ENCODE assay signal across 13 cellular contexts in genomic region chr10:44982114-44982460, GRCh38. TPM values are rescaled to one million over a fixed set of nuclear protein-coding genes. Genes with fewer than 3 reads are reported as not detected.
A peak's percentile ranks its signal among the peaks of the same experiment; 100 is the strongest.
DNase-seq lines count a peak whose midpoint lies in the region; ATAC-seq and TF ChIP-seq lines count a peak whose summit lies in the region.
"Had no signal": no experiment of that assay in that cellular context is flagged by ENCODE, and none has a peak within 500 bp of the region (broad histone marks: within the 10 kb centered on the region; RNA-seq: fewer than 3 reads in every experiment).

No MANE protein-coding gene starts in this region.

- peaks cover 100% of the 10 kb centered on the region for H3K36me3 Mint-ChIP-seq in dendritic cell treated with granulocyte-macrophage colony-stimulating factor and Interleukin-4, amounts not matched to agents 40 ng/mL and 50 ng/mL, for 4 days (ENCODE audit: low read depth)
- H3K36me3 Mint-ChIP-seq in type B pancreatic cell = peaks cover 1% of the 10 kb centered on the region
- no peaks in the 10 kb centered on the region for H3K36me3 Mint-ChIP-seq in activated T-cell treated with anti-CD3 and anti-CD28 coated beads, Interleukin-2, amount 50 U/mL, for 4 hours (ENCODE audit: insufficient read depth)
- H3K36me3 Mint-ChIP-seq: natural killer cell treated with Interleukin-12 subunit alpha and Interleukin-12 subunit beta and Interleukin-15 and Interleukin-18, amount 100 ng/mL, for 72 hours had no signal

- ATAC-seq in HG03571 (IDR thresholded peaks at IDR 0.05; ENCODE audit: unreplicated experiment) (peak; percentile 49), right lobe of liver (peak in 2 of 4 donors; percentile 1 to 4), HG03469 (IDR thresholded peaks at IDR 0.05; ENCODE audit: unreplicated experiment) (no peak)
- no peak for ATAC-seq in activated T-cell treated with anti-CD3 and anti-CD28 coated beads, Interleukin-2, amount 50 U/mL, for 4 hours

- TF ChIP-seq CTCF in right lobe of liver (IDR thresholded peaks at IDR 0.05) (no peak), suprapubic skin (IDR thresholded peaks at IDR 0.05) (no peak), type B pancreatic cell (conservative IDR thresholded peaks at IDR 0.05) (no peak)

- intact Hi-C loops in dendritic cell treated with granulocyte-macrophage colony-stimulating factor and Interleukin-4, amounts not matched to agents 40 ng/mL and 50 ng/mL, for 4 days (cut with micrococcal nuclease) = no loop called here
- intact Hi-C loops in right lobe of liver (cut with DNase I) = no loop called here

- peak overlapping the region; percentile 2 for H3K27ac Mint-ChIP-seq in dendritic cell treated with granulocyte-macrophage colony-stimulating factor and Interleukin-4, amounts not matched to agents 40 ng/mL and 50 ng/mL, for 4 days
- H3K27ac Mint-ChIP-seq in type B pancreatic cell = no peak overlapping the region
- H3K27ac Mint-ChIP-seq: activated B cell treated with CpG ODN at 0.5 μM for 24 hours had no signal

- H3K27ac ChIP-seq in right lobe of liver = peak overlapping the region; percentile 90 to 96 (median 93)
- peak overlapping the region; percentile 49 for H3K27ac ChIP-seq in suprapubic skin

- H3K4me3 ChIP-seq in right lobe of liver (no peak overlapping the region), suprapubic skin (no peak overlapping the region)

- H3K27me3 Mint-ChIP-seq in dendritic cell treated with granulocyte-macrophage colony-stimulating factor and Interleukin-4, amounts not matched to agents 40 ng/mL and 50 ng/mL, for 4 days = no peaks in the 10 kb centered on the region
- no peaks in the 10 kb centered on the region for H3K27me3 Mint-ChIP-seq in type B pancreatic cell
- H3K27me3 Mint-ChIP-seq in activated T-cell treated with anti-CD3 and anti-CD28 coated beads, Interleukin-2, amount 50 U/mL, for 4 hours (ENCODE audit: low read depth) = no peaks in the 10 kb centered on the region
- H3K27me3 Mint-ChIP-seq: natural killer cell treated with Interleukin-12 subunit alpha and Interleukin-12 subunit beta and Interleukin-15 and Interleukin-18, amount 100 ng/mL, for 72 hours had no signal

- TF ChIP-seq EP300 in suprapubic skin (IDR thresholded peaks at IDR 0.05) = no peak

- H3K9me3 ChIP-seq in right lobe of liver (no peaks in the 10 kb centered on the region), suprapubic skin (no peaks in the 10 kb centered on the region)

- H3K4me1 Mint-ChIP-seq in dendritic cell treated with granulocyte-macrophage colony-stimulating factor and Interleukin-4, amounts not matched to agents 40 ng/mL and 50 ng/mL, for 4 days (ENCODE audit: low read depth) = peaks cover 53% of the 10 kb centered on the region
- H3K4me1 Mint-ChIP-seq in type B pancreatic cell (ENCODE audit: unreplicated experiment) = peaks cover 33% of the 10 kb centered on the region
- peaks cover 2% of the 10 kb centered on the region for H3K4me1 Mint-ChIP-seq in activated T-cell treated with anti-CD3 and anti-CD28 coated beads, Interleukin-2, amount 50 U/mL, for 4 hours (ENCODE audit: low read depth)
- H3K4me1 Mint-ChIP-seq: activated B cell treated with CpG ODN at 0.5 μM for 24 hours had no signal

- peaks cover 0 to 6% (median 0%) of the 10 kb centered on the region in 4 donors for H3K36me3 ChIP-seq in right lobe of liver
- H3K36me3 ChIP-seq in suprapubic skin = peaks cover 14% of the 10 kb centered on the region

- DNase-seq in right lobe of liver (peak in 2 of 3 donors; percentile 52 to 74), suprapubic skin (ENCODE audit: low spot score in 2 of 2) (peak; percentile 70 to 74), NOMO-1 treated with DMSO at 0.1 percent for 48 hours (lab: John Stamatoyannopoulos, UW; ENCODE audit: unreplicated experiment) (no peak), type B pancreatic cell (ENCODE audit: extremely low spot score, unreplicated experiment) (no peak)
- no peak for DNase-seq in activated T-cell treated with anti-CD3 and anti-CD28 coated beads, Interleukin-2, amount 50 U/mL, for 4 hours
- DNase-seq: activated B cell treated with CpG ODN at 0.5 μM for 24 hours, activated gamma-delta T cell, DND-41, Karpas-422 had no signal

- no peaks in the 10 kb centered on the region for H3K9me3 Mint-ChIP-seq in dendritic cell treated with granulocyte-macrophage colony-stimulating factor and Interleukin-4, amounts not matched to agents 40 ng/mL and 50 ng/mL, for 4 days
- no peaks in the 10 kb centered on the region for H3K9me3 Mint-ChIP-seq in type B pancreatic cell
- H3K9me3 Mint-ChIP-seq in activated T-cell treated with anti-CD3 and anti-CD28 coated beads, Interleukin-2, amount 50 U/mL, for 4 hours = no peaks in the 10 kb centered on the region
- H3K9me3 Mint-ChIP-seq: activated B cell treated with CpG ODN at 0.5 μM for 24 hours; natural killer cell treated with Interleukin-12 subunit alpha and Interleukin-12 subunit beta and Interleukin-15 and Interleukin-18, amount 100 ng/mL, for 72 hours had no signal

- H3K27me3 ChIP-seq in right lobe of liver = no peaks in the 10 kb centered on the region
- no peaks in the 10 kb centered on the region for H3K27me3 ChIP-seq in suprapubic skin

- no peak for TF ChIP-seq POLR2A in right lobe of liver (IDR thresholded peaks at IDR 0.05)
- TF ChIP-seq POLR2A in suprapubic skin (IDR thresholded peaks at IDR 0.05) = no peak

- no peak overlapping the region for H3K4me3 Mint-ChIP-seq in dendritic cell treated with granulocyte-macrophage colony-stimulating factor and Interleukin-4, amounts not matched to agents 40 ng/mL and 50 ng/mL, for 4 days
- no peak overlapping the region for H3K4me3 Mint-ChIP-seq in type B pancreatic cell
- no peak overlapping the region for H3K4me3 Mint-ChIP-seq in activated T-cell treated with anti-CD3 and anti-CD28 coated beads, Interleukin-2, amount 50 U/mL, for 4 hours
- H3K4me3 Mint-ChIP-seq: activated B cell treated with CpG ODN at 0.5 μM for 24 hours; natural killer cell treated with Interleukin-12 subunit alpha and Interleukin-12 subunit beta and Interleukin-15 and Interleukin-18, amount 100 ng/mL, for 72 hours had no signal

- WGBS in right lobe of liver (ENCODE audit: insufficient coverage, low coverage, low lambda C conversion rate, missing lambda C conversion rate) = no CpG with 5 or more reads among the region's 9 CpGs
- WGBS in suprapubic skin = 81% methylated on average over 7 of the region's 9 CpGs

- H3K4me1 ChIP-seq in right lobe of liver (peaks cover 0 to 54% (median 22%) of the 10 kb centered on the region in 4 donors), suprapubic skin (peaks cover 50% of the 10 kb centered on the region)

RNA-seq across cellular contexts. Expression of gene DEPP1, which starts 3.5 kb away (rescaled TPM):
- 10 to 100 TPM in 5 of 6 experiments, 1 to 10 TPM in 1; 5.3 to 94.6 (median 71.5) TPM for total RNA-seq in right lobe of liver
- total RNA-seq in suprapubic skin = 100 to 1,000 TPM in 1 of 4 donors, 10 to 100 TPM in 3; 27.5 to 101 (median 38.2) TPM
- 25.7 and 53.0 TPM in 2 replicates for total RNA-seq in type B pancreatic cell (ENCODE audit: low replicate concordance)
- total RNA-seq in activated T-cell treated with anti-CD3 and anti-CD28 coated beads, Interleukin-2, amount 50 U/mL, for 4 hours = under 1 TPM; 0.20 to 0.24 (median 0.22) TPM

RNA-seq across cellular contexts. Expression of gene ZNF22, which starts 18.6 kb away (rescaled TPM):
- total RNA-seq in right lobe of liver = 10 to 100 TPM; 10.3 to 25.2 (median 12.2) TPM
- total RNA-seq in suprapubic skin = 10 to 100 TPM in 1 of 4 donors, 1 to 10 TPM in 3; 6.7 to 15.1 (median 8.5) TPM
- total RNA-seq in type B pancreatic cell (ENCODE audit: low replicate concordance) = 23.5 and 39.0 TPM in 2 replicates
- 10 to 100 TPM; 16.4 to 22.9 (median 22.7) TPM for total RNA-seq in activated T-cell treated with anti-CD3 and anti-CD28 coated beads, Interleukin-2, amount 50 U/mL, for 4 hours

RNA-seq across cellular contexts. Expression of gene RASSF4, which starts 22.5 kb away (rescaled TPM):
- total RNA-seq in right lobe of liver = 10 to 100 TPM; 13.6 to 28.5 (median 19.6) TPM
- total RNA-seq in suprapubic skin = 10 to 100 TPM in 2 of 4 donors, 1 to 10 TPM in 2; 4.4 to 23.3 (median 12.9) TPM
- total RNA-seq in type B pancreatic cell (ENCODE audit: low replicate concordance) = 22.7 and 27.9 TPM in 2 replicates
- under 1 TPM; 0.28 to 0.61 (median 0.33) TPM for total RNA-seq in activated T-cell treated with anti-CD3 and anti-CD28 coated beads, Interleukin-2, amount 50 U/mL, for 4 hours

Comparison
In these comparisons a context has a peak if more than half of its experiments do, and no peak if none do; other contexts are left out.
1. DNase-seq: peak in right lobe of liver (2 of 3) and suprapubic skin (2 of 2); none in NOMO-1 treated with DMSO at 0.1 percent for 48 hours (single experiment), type B pancreatic cell (single experiment) and activated T-cell treated with anti-CD3 and anti-CD28 coated beads, Interleukin-2, amount 50 U/mL, for 4 hours (single experiment).
2. RNA of gene DEPP1, which starts 3.5 kb away (total RNA-seq): 5.3 to 94.6 TPM in right lobe of liver, 27.5 to 101 TPM in suprapubic skin and 25.7 to 53.0 TPM in type B pancreatic cell; 0.20 to 0.24 TPM in activated T-cell treated with anti-CD3 and anti-CD28 coated beads, Interleukin-2, amount 50 U/mL, for 4 hours; every median in the first group is over 4 times any median in the second.